In the genomic region with DNA sequence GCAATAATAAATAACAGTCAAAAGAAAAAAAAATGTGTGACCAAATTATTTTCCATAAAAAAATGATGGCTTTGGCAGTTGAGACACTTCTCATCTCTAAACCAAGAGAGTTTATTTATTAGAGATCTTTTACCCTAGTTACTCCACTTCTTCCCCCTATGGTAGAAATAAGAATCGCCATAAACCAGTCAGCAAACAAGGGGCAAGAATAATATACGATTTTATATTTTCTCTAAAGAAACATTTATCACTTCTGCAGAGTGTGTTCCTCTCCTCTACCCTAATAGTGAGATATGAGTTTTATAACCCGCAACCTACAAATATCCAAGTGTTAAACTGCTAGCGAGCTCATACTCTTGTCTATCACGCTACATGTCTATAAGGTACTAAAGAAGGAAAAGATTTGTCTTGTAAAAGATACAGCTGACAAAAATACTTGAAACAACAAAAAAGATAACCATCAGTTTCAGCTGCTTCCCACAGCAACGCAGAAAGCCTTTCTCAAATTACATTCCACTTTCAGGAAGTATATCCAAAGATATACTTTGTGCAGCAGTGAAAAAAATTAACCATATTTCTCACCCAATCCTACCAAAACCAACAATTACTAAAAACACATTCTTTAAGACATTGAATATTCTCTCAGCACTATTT, we compare ENCODE assay signal across 8 cellular contexts. TPM values are rescaled to one million over a fixed set of nuclear protein-coding genes. Genes with fewer than 3 reads are reported as not detected.
A peak's percentile ranks its signal among the peaks of the same experiment; 100 is the strongest.
DNase-seq lines count a peak whose midpoint lies in the region; ATAC-seq, FAIRE-seq and TF ChIP-seq lines count a peak whose summit lies in the region.

No MANE protein-coding gene starts in this region.

- H4K20me1 ChIP-seq in SK-N-SH (ENCODE audit: insufficient read depth), result peaks cover 13% of the 10 kb centered on the region

- peak overlapping the region; percentile 95 for H3K4me2 ChIP-seq in SK-N-SH

- no peak for TF ChIP-seq RAD21 in SK-N-SH (IDR thresholded peaks at IDR 0.05; ENCODE audit: low read length)

- H3F3A ChIP-seq in SK-N-SH (replicated peaks; ENCODE audit: insufficient read depth), result peaks cover 4% of the 10 kb centered on the region

- H3K27me3 Mint-ChIP-seq in stimulated activated naive B cell treated with anti-CD40 and anti-IgM and Interleukin-4, amounts not matched to agents 10 μg/mL and 1 μg/mL and 100 μg/mL, for 72 hours, result no peaks in the 10 kb centered on the region

- no peak for FAIRE-seq in RCC 7860 (lab: Jason Lieb, UNC)

- peak overlapping the region; percentile 9 for H3K27ac Mint-ChIP-seq in stimulated activated naive B cell treated with anti-CD40 and anti-IgM and Interleukin-4, amounts not matched to agents 10 μg/mL and 1 μg/mL and 100 μg/mL, for 72 hours

- no peak; the same call in 1 of the 2 replicates for TF ChIP-seq CTCF in SK-N-SH (IDR thresholded peaks at IDR 0.05)

- H3K9me3 Mint-ChIP-seq in stimulated activated naive B cell treated with anti-CD40 and anti-IgM and Interleukin-4, amounts not matched to agents 10 μg/mL and 1 μg/mL and 100 μg/mL, for 72 hours, result no peaks in the 10 kb centered on the region

- WGBS in SK-N-SH (ENCODE audit: low lambda C conversion rate), result 22% methylated on average over 6 of the region's 6 CpGs

- H3K9me2 ChIP-seq in SK-N-SH, result no peaks in the 10 kb centered on the region

- POLR2A ChIA-PET in SK-N-SH (lab: Yijun Ruan, JAX), result no interaction called here

- H3K4me3 ChIP-seq in SK-N-SH (ENCODE audit: low read depth in 2 of 2, low read length in 1 of 2), result peak overlapping the region; percentile 90 to 99

- H3K27ac ChIP-seq in SK-N-SH (ENCODE audit: low read depth in 2 of 2, low read length in 1 of 2), result peak overlapping the region; percentile 43 to 83; a peak in 3 of 4 replicates

- peak overlapping the region; percentile 90; the same call in 1 of the 2 replicates for H2AFZ ChIP-seq in SK-N-SH (ENCODE audit: low read depth)

- peak overlapping the region; percentile 95 for H3K9ac ChIP-seq in SK-N-SH

- ATAC-seq in stimulated activated naive B cell treated with anti-CD40 and anti-IgM and Interleukin-4, amounts not matched to agents 10 μg/mL and 1 μg/mL and 100 μg/mL, for 72 hours (replicated peaks), result no peak
- no peak for ATAC-seq in HG03457 (IDR thresholded peaks at IDR 0.05; ENCODE audit: unreplicated experiment)

- peaks cover 13 to 33% of the 10 kb centered on the region in 2 donors for H3K4me1 Mint-ChIP-seq in stimulated activated naive B cell treated with anti-CD40 and anti-IgM and Interleukin-4, amounts not matched to agents 10 μg/mL and 1 μg/mL and 100 μg/mL, for 72 hours

- no peaks in the 10 kb centered on the region for H3K9me3 ChIP-seq in SK-N-SH

- no peaks in the 10 kb centered on the region for H3K27me3 ChIP-seq in SK-N-SH (ENCODE audit: insufficient read depth)

- H3K4me3 Mint-ChIP-seq in stimulated activated naive B cell treated with anti-CD40 and anti-IgM and Interleukin-4, amounts not matched to agents 10 μg/mL and 1 μg/mL and 100 μg/mL, for 72 hours, result peak overlapping the region; percentile 95

- CTCF ChIA-PET in SK-N-SH (lab: Yijun Ruan, JAX), result interaction anchor here (1.7 kb wide), 1 partner anchor 58 kb away, joined by 5 read pairs; the partner anchor contains the start of gene CHMP3

- DNase-seq in DMS79 treated with DMSO at 0.1 percent for 48 hours (lab: John Stamatoyannopoulos, UW) (peak; percentile 25), DMS79 (lab: John Stamatoyannopoulos, UW) (no peak), SK-N-SH (no peak), fibroblast of peridontal ligament (ENCODE audit: extremely low read depth) (peak; percentile 15), GM19240 (ENCODE audit: insufficient read length, low spot score) (no peak), RCC 7860 (ENCODE audit: low spot score) (no peak)
- no peak for DNase-seq in stimulated activated naive B cell treated with anti-CD40 and anti-IgM and Interleukin-4, amounts not matched to agents 10 μg/mL and 1 μg/mL and 100 μg/mL, for 72 hours

- H3K4me1 ChIP-seq in SK-N-SH (ENCODE audit: control insufficient read depth in 1 of 2, insufficient read depth in 2 of 2, low read depth in 1 of 2, low read length in 1 of 2), result peaks cover 3 to 7% of the 10 kb centered on the region in 2 experiments; a peak in 2 of 4 replicates

- no peak for TF ChIP-seq EP300 in SK-N-SH (IDR thresholded peaks at IDR 0.05; ENCODE audit: borderline replicate concordance in 1 of 2, low read depth in 1 of 2, low read length in 1 of 2)

- peaks cover 22 to 38% of the 10 kb centered on the region in 2 experiments for H3K36me3 ChIP-seq in SK-N-SH (replicated peaks in 1 of 2; ENCODE audit: control insufficient read depth in 1 of 2, insufficient read depth in 2 of 2, low read length in 1 of 2)

- H3K79me2 ChIP-seq in SK-N-SH (ENCODE audit: insufficient read depth), result peaks cover 58% of the 10 kb centered on the region

- peaks cover 12 to 23% of the 10 kb centered on the region in 2 donors for H3K36me3 Mint-ChIP-seq in stimulated activated naive B cell treated with anti-CD40 and anti-IgM and Interleukin-4, amounts not matched to agents 10 μg/mL and 1 μg/mL and 100 μg/mL, for 72 hours

TF ChIP-seq in SK-N-SH, 30 proteins besides CTCF, POLR2A, EP300 and RAD21:
- TF ChIP-seq MAX (IDR thresholded peaks at IDR 0.05; ENCODE audit: low read depth), result no peak
- peak; percentile 38; the same call in 1 of the 2 replicates for TF ChIP-seq ELF1 (IDR thresholded peaks at IDR 0.05)
- TF ChIP-seq IRF3 (IDR thresholded peaks at IDR 0.05; ENCODE audit: low read depth, low read length), result no peak
- no peak for TF ChIP-seq SMC3 (IDR thresholded peaks at IDR 0.05; ENCODE audit: low read depth, low read length)
- no peak for TF ChIP-seq EZH2phosphoT487 (IDR thresholded peaks at IDR 0.05; ENCODE audit: borderline replicate concordance, low read depth)
- TF ChIP-seq GATA2 (CRISPR knock-in tag; IDR thresholded peaks at IDR 0.05), result 0 out of 2 replicates have a peak, but pooled peaks have one; percentile 18
- TF ChIP-seq NFIC (IDR thresholded peaks at IDR 0.05; ENCODE audit: borderline replicate concordance), result no peak
- 0 out of 2 replicates have a peak, but pooled peaks have one; percentile 8 for TF ChIP-seq TCF12 (IDR thresholded peaks at IDR 0.05)

RNA-seq across cellular contexts. Expression of gene RNF103, which starts 2.2 kb away (rescaled TPM):
- polyA plus RNA-seq in SK-N-SH (2012; rRNA removed), result 7.0 and 8.8 TPM in 2 replicates
- 9.5 and 11.1 TPM in 2 replicates for polyA plus RNA-seq in SK-N-SH (2012; cell fraction: cytosol; rRNA removed)
- polyA plus RNA-seq in SK-N-SH (2012; cell fraction: nucleus; rRNA removed), result 6.5 and 14.5 TPM in 2 replicates

RNA-seq across cellular contexts. Expression of gene CHMP3, which starts 58.2 kb away (rescaled TPM):
- polyA plus RNA-seq in SK-N-SH (2012; rRNA removed), result 75.3 and 85.5 TPM in 2 replicates
- polyA plus RNA-seq in SK-N-SH (2012; cell fraction: cytosol; rRNA removed), result 117 and 141 TPM in 2 replicates
- 22.3 and 30.6 TPM in 2 replicates for polyA plus RNA-seq in SK-N-SH (2012; cell fraction: nucleus; rRNA removed)

Comparison
In these comparisons a context has a peak if more than half of its experiments do, and no peak if none do; other contexts are left out.
1. DNase-seq: peak in DMS79 treated with DMSO at 0.1 percent for 48 hours (single experiment) and fibroblast of peridontal ligament (single experiment); none in DMS79 (single experiment), SK-N-SH (single experiment), stimulated activated naive B cell treated with anti-CD40 and anti-IgM and Interleukin-4, amounts not matched to agents 10 μg/mL and 1 μg/mL and 100 μg/mL, for 72 hours (single experiment), GM19240 (single experiment) and RCC 7860 (single experiment).